In genomic region chr19:42424345-42424707, GRCh38 we compare ENCODE assay signal across 2 cellular contexts.
TF ChIP-seq lines count a peak whose summit lies in the region.

No MANE protein-coding gene starts in this region.

TF ChIP-seq in SK-N-SH, 30 proteins besides CTCF, POLR2A, EP300 and RAD21 (continued from another document):
- TF ChIP-seq ZBTB33 (IDR thresholded peaks at IDR 0.05; ENCODE audit: borderline replicate concordance, low read depth): no peak
- TF ChIP-seq NRF1 (IDR thresholded peaks at IDR 0.05; ENCODE audit: low read depth, low read length): no peak
- no peak for TF ChIP-seq FOSL2 (IDR thresholded peaks at IDR 0.05; ENCODE audit: borderline replicate concordance, low read depth)

TF ChIP-seq in SK-N-SH treated with all-trans-retinoic acid at 6 μM for 48 hours, 23 proteins besides CTCF, POLR2A, EP300 and RAD21 (continued from another document):
- TF ChIP-seq PATZ1 (CRISPR knock-in tag; IDR thresholded peaks at IDR 0.05; ENCODE audit: borderline replicate concordance) (no peak), ISL1 (CRISPR knock-in tag; IDR thresholded peaks at IDR 0.05) (no peak), TSHZ2 (CRISPR knock-in tag; IDR thresholded peaks at IDR 0.05) (no peak), ZFP3 (CRISPR knock-in tag; IDR thresholded peaks at IDR 0.05) (no peak), ZNF8 (CRISPR knock-in tag; IDR thresholded peaks at IDR 0.05) (no peak), BACH2 (CRISPR knock-in tag; IDR thresholded peaks at IDR 0.05; ENCODE audit: borderline replicate concordance) (no peak), CSDC2 (CRISPR knock-in tag; IDR thresholded peaks at IDR 0.05) (no peak), CREB5 (CRISPR knock-in tag; IDR thresholded peaks at IDR 0.05; ENCODE audit: low read depth) (no peak), GLIS3 (CRISPR knock-in tag; IDR thresholded peaks at IDR 0.05) (no peak), TCF4 (CRISPR knock-in tag; IDR thresholded peaks at IDR 0.05; ENCODE audit: borderline replicate concordance) (no peak), ESRRG (CRISPR knock-in tag; IDR thresholded peaks at IDR 0.05) (no peak)
